Comparison of ENCODE assay signal across 11 cellular contexts in the genomic region with DNA sequence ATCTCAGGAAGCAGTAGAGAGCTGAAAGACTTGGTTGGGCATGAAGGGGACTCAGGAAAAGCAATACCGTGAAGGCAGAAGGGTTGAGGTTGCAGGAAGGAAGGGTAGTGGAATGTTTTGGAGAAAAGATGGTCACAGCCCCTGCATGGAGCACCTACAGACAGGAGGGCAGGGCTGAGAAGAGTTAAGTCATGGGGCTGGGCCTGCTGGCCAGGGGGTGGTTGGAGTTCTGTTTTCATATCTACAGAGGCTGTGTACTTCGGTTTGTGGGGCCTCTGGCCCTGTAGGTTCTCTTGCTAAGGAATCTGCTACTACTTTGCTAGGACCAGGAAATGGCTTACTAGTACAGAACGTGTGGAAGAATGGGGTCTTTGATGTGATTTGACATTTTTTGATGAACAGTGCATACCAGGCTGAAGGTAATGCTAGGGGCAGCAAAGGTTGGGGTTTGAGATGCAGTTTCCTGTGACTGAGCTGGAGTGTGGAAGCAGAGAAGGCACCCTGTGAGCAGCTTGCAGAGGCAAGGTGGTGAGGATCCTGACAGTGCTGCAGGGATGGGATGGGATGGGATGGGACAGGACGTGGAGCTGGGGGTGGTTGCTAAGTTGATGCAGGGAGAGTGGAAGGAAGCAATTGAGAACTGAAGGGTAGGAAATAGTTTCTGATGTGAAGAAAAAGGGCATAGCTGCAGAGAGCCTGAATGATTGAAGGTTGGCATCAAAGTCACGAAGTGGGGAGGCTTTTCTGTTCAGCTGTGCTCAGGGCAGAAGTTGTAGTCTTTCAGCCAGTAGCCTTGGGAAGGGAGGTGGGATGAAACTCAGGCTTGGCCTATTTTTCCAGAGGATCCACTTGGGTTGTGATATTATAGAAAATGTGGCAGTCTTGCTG. TPM values are rescaled to one million over a fixed set of nuclear protein-coding genes. Genes with fewer than 3 reads are reported as not detected.
DNase-seq lines count a peak whose midpoint lies in the region; ATAC-seq and TF ChIP-seq lines count a peak whose summit lies in the region.
"Had no signal": no experiment of that assay in that cellular context is flagged by ENCODE, and none has a peak within 500 bp of the region (broad histone marks: within the 10 kb centered on the region; RNA-seq: fewer than 3 reads in every experiment).

No MANE protein-coding gene starts in this region.

- H3K36me3 ChIP-seq in CD4-positive, alpha-beta memory T cell (ENCODE audit: insufficient read depth, low read length) = peaks cover 54% of the 10 kb centered on the region
- H3K36me3 ChIP-seq in mesodermal cell (ENCODE audit: control insufficient read depth, insufficient read depth, low read length) (peaks cover 68% of the 10 kb centered on the region), lower lobe of right lung (peaks cover 69% of the 10 kb centered on the region)

- DNase-seq in CD4-positive, alpha-beta memory T cell = no peak
- DNase-seq in activated B cell treated with CpG ODN at 0.5 μM for 24 hours = no peak
- DNase-seq in NCI-H82 (lab: John Stamatoyannopoulos, UW) = no peak
- no peak for DNase-seq in lower lobe of right lung
- DNase-seq in SHP77 treated with DMSO at 0.1 percent for 48 hours (lab: John Stamatoyannopoulos, UW) = no peak
- DNase-seq: NCI-H2171, WERI-Rb-1 had no signal

- H3K4me1 ChIP-seq in CD4-positive, alpha-beta memory T cell (ENCODE audit: insufficient read depth, low read length) = peaks cover 32% of the 10 kb centered on the region
- H3K4me1 ChIP-seq in mesodermal cell (ENCODE audit: control insufficient read depth, insufficient read depth, low read length, poor library complexity, severe bottlenecking) (peaks cover 29% of the 10 kb centered on the region), lower lobe of right lung (peaks cover 28% of the 10 kb centered on the region)

- H3K27me3 ChIP-seq in CD4-positive, alpha-beta memory T cell (ENCODE audit: insufficient read depth, low read length) = no peaks in the 10 kb centered on the region
- no peaks in the 10 kb centered on the region for H3K27me3 ChIP-seq in lower lobe of right lung (ENCODE audit: low read depth)
- H3K27me3 ChIP-seq: right atrium auricular region had no signal

- no peak overlapping the region for H3K4me3 Mint-ChIP-seq in CD4-positive, alpha-beta memory T cell
- no peak overlapping the region for H3K4me3 Mint-ChIP-seq in activated B cell treated with CpG ODN at 0.5 μM for 24 hours

- H3K27ac ChIP-seq in CD4-positive, alpha-beta memory T cell (ENCODE audit: low read depth, low read length) = no peak overlapping the region
- H3K27ac ChIP-seq in mesodermal cell (ENCODE audit: low read depth, low read length, severe bottlenecking) (peak overlapping the region; percentile 29), lower lobe of right lung (no peak overlapping the region)
- H3K27ac ChIP-seq: right atrium auricular region, WERI-Rb-1 had no signal

- peaks cover 27 to 56% (median 39%) of the 10 kb centered on the region in 4 donors for H3K4me1 Mint-ChIP-seq in CD4-positive, alpha-beta memory T cell
- H3K4me1 Mint-ChIP-seq in activated B cell treated with CpG ODN at 0.5 μM for 24 hours = peaks cover 53% of the 10 kb centered on the region

- TF ChIP-seq POLR2A in GM18526 (IDR thresholded peaks at IDR 0.05; ENCODE audit: extremely low read depth, insufficient read length) = peak; percentile 30

- H3K27ac Mint-ChIP-seq in CD4-positive, alpha-beta memory T cell = peak overlapping the region; percentile 13 to 78 (median 68)
- peak overlapping the region; percentile 24 for H3K27ac Mint-ChIP-seq in activated B cell treated with CpG ODN at 0.5 μM for 24 hours

- WGBS in mesodermal cell (ENCODE audit: insufficient coverage in 2 of 2), 2 experiments = 90 to 95% methylated on average over 5 of the region's 5 CpGs

- H3K27me3 Mint-ChIP-seq in CD4-positive, alpha-beta memory T cell = no peaks in the 10 kb centered on the region
- no peaks in the 10 kb centered on the region for H3K27me3 Mint-ChIP-seq in activated B cell treated with CpG ODN at 0.5 μM for 24 hours

- no peak for ATAC-seq in activated B cell treated with CpG ODN at 0.5 μM for 24 hours (ENCODE audit: low read depth)
- ATAC-seq in lower lobe of right lung = no peak
- ATAC-seq: PC-3 had no signal

- TF ChIP-seq CTCF in activated B cell treated with CpG ODN at 0.5 μM for 24 hours (IDR thresholded peaks at IDR 0.05) (no peak), lower lobe of right lung (IDR thresholded peaks at IDR 0.05) (no peak)

- POLR2A ChIA-PET in CD4-positive, alpha-beta memory T cell (lab: Charles Lee; ENCODE audit: partially characterized antibody) = interaction anchor here (3.3 kb wide), 1 partner anchor 7 kb away, joined by 16 read pairs; the partner anchor contains the start of gene RPS24
- POLR2A ChIA-PET in activated B cell treated with CpG ODN at 0.5 μM for 24 hours (lab: Charles Lee) = no interaction called here

- intact Hi-C loops in CD4-positive, alpha-beta memory T cell (cut with micrococcal nuclease) = no loop called here
- intact Hi-C loops in activated B cell treated with CpG ODN at 0.5 μM for 24 hours (cut with micrococcal nuclease) (loop anchor here (10.0 kb wide), 2 partner anchors 173 to 933 kb away; no protein-coding TSS in a partner anchor), lower lobe of right lung (cut with DNase I) (no loop called here)

- CTCF ChIA-PET in CD4-positive, alpha-beta memory T cell (lab: Charles Lee; ENCODE audit: partially characterized antibody) = interaction anchor here (1.2 kb wide), 1 partner anchor 1155 kb away, joined by 3 read pairs; no protein-coding TSS in a partner anchor
- CTCF ChIA-PET in activated B cell treated with CpG ODN at 0.5 μM for 24 hours (lab: Charles Lee) = interaction anchor here (1.8 kb wide), 1 partner anchor 1156 kb away, joined by 4 read pairs; no protein-coding TSS in a partner anchor

- no peaks in the 10 kb centered on the region for H3K9me3 Mint-ChIP-seq in CD4-positive, alpha-beta memory T cell
- no peaks in the 10 kb centered on the region for H3K9me3 Mint-ChIP-seq in activated B cell treated with CpG ODN at 0.5 μM for 24 hours

- H3K4me3 ChIP-seq in CD4-positive, alpha-beta memory T cell (ENCODE audit: low read length in 2 of 2) = no peak overlapping the region
- H3K4me3 ChIP-seq in mesodermal cell (ENCODE audit: extremely low read depth, insufficient read depth, low read length, poor library complexity, severe bottlenecking) = no peak overlapping the region
- no peak overlapping the region for H3K4me3 ChIP-seq in lower lobe of right lung
- H3K4me3 ChIP-seq: right atrium auricular region had no signal

- H3K36me3 Mint-ChIP-seq in CD4-positive, alpha-beta memory T cell = peaks cover 52 to 69% of the 10 kb centered on the region in 2 donors
- peaks cover 77% of the 10 kb centered on the region for H3K36me3 Mint-ChIP-seq in activated B cell treated with CpG ODN at 0.5 μM for 24 hours (ENCODE audit: low read depth)

- no peaks in the 10 kb centered on the region for H3K9me3 ChIP-seq in CD4-positive, alpha-beta memory T cell (ENCODE audit: control insufficient read depth in 1 of 2, low read length in 2 of 2)
- H3K9me3 ChIP-seq in mesodermal cell (ENCODE audit: control insufficient read depth, low read length) = no peaks in the 10 kb centered on the region
- no peaks in the 10 kb centered on the region for H3K9me3 ChIP-seq in lower lobe of right lung
- H3K9me3 ChIP-seq: right atrium auricular region had no signal

RNA-seq across cellular contexts. Expression of gene RPS24, which starts 7.8 kb away (rescaled TPM):
- 1,000 to 10,000 TPM; 1,748 to 1,885 TPM for total RNA-seq in CD4-positive, alpha-beta memory T cell
- polyA plus RNA-seq in CD4-positive, alpha-beta memory T cell = 100 to 1,000 TPM; 778 to 921 TPM
- total RNA-seq in activated B cell treated with CpG ODN at 0.5 μM for 24 hours (2,004 and 2,355 TPM in 2 replicates), lower lobe of right lung (1,077 TPM)
- 2,060 TPM for polyA plus RNA-seq in mesodermal cell (2013, experiment 1 of 2)
- polyA plus RNA-seq in mesodermal cell (2013, experiment 2 of 2) = 2,251 TPM

RNA-seq across cellular contexts. Expression of gene POLR3A, which starts 12.1 kb away (rescaled TPM):
- total RNA-seq in CD4-positive, alpha-beta memory T cell = 10 to 100 TPM; 16.9 to 17.6 TPM
- 1 to 10 TPM; 4.5 to 9.6 TPM for polyA plus RNA-seq in CD4-positive, alpha-beta memory T cell
- total RNA-seq in activated B cell treated with CpG ODN at 0.5 μM for 24 hours (17.0 and 20.3 TPM in 2 replicates), lower lobe of right lung (11.2 TPM)
- polyA plus RNA-seq in mesodermal cell (2013, experiment 1 of 2) = 15.6 TPM
- polyA plus RNA-seq in mesodermal cell (2013, experiment 2 of 2) = 15.0 TPM
